Comparison of ENCODE assay signal across 1 cellular context in the genomic region with DNA sequence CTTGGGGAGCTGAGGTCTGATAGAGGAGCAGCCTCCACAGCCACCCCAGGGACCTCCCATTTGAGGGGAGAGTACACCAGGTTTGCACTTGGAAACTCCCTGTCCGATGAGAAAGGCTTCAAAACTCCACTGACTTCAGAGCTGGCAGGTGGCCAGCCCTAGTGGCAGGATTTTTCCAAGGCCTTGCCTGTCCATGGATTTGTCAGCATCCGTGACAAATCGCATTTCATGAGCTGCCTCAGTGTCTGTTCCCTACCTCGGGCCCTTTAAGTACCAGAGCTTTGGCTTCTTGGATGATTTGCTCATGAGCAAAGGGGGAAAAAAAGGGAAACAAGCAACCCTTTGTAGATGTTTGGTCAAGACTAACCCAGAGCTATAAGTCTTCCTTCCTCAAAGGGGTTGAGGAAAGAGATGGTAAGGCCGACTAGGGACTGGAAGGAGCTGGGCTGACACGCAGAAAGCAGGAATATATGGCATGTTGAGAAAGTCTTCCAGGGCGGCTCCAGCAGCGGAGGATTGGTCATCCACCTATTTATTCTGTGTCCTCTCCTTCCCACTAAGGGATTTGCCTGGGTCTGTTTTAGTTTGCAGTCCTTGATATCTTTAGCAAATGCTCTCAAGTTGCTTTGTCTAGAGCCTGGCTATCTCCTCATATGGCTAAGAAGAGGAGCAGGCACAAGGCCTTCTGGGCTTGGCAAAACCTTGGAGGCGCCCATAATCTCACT.
TF ChIP-seq lines count a peak whose summit lies in the region.

No MANE protein-coding gene starts in this region.

TF ChIP-seq in H1, 55 proteins besides CTCF, POLR2A, EP300 and RAD21:
- TF ChIP-seq SP4 (IDR thresholded peaks at IDR 0.05; ENCODE audit: low read length) (no peak), ZNF274 (IDR thresholded peaks at IDR 0.05; ENCODE audit: borderline replicate concordance, extremely low read depth, low read length) (no peak), BRCA1 (IDR thresholded peaks at IDR 0.05; ENCODE audit: low read depth, low read length) (no peak), BACH1 (IDR thresholded peaks at IDR 0.05; ENCODE audit: low read length) (no peak), SIN3A (conservative IDR thresholded peaks at IDR 0.05 in 1 of 2, IDR thresholded peaks at IDR 0.05 in 1 of 2; ENCODE audit: low read depth in 1 of 2, low read length in 2 of 2) (no peak), YY1 (IDR thresholded peaks at IDR 0.05; ENCODE audit: low read depth, low read length) (no peak), NANOG (IDR thresholded peaks at IDR 0.05; ENCODE audit: insufficient read depth, low read depth, low read length, poor library complexity, severe bottlenecking) (no peak), JUND (IDR thresholded peaks at IDR 0.05; ENCODE audit: low read length) (no peak)
